8 cellular contexts compared by ENCODE assay signal in the genomic region with DNA sequence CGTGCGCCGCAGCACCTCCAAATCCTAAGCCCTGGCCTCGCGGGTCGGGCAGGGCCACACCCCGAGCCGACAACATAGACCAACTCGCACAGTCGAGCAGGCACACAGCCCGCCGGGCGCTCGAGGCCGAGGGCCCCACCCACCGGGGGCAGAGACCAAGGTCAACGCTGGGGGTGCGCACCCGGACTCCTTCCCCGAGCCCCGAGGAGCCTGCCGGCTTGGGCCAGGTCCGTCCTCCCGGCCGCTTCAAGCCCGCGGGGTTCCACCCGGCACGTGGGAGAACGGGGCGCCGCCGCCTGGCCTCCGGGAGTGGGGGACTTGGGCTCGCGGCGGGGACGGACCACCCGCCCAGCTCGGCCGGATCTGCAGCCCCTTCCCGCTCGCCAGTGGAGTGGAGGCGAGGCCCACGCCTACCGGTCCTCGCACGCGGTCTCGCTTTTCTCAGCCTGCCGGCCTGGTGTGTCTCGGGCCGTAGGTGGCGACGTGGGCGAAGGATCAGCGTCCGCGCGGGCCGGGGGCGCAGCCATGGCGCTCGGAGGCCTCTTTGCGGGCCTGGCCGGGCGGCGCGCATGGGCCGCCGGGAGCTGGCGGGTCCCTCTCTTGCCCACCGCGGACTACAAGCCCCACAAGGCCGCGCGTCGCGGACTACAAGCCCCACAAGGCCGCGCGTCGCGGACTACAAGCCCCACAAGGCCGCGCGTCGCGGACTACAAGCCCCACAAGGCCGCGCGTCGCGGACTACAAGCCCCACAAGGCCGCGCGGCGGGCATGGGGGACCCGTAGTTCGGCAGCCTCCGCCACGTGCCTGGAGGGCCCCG. TPM values are rescaled to one million over a fixed set of nuclear protein-coding genes. Genes with fewer than 3 reads are reported as not detected.
A peak's percentile ranks its signal among the peaks of the same experiment; 100 is the strongest.
DNase-seq lines count a peak whose midpoint lies in the region; ATAC-seq and TF ChIP-seq lines count a peak whose summit lies in the region.

A gene (minus strand): TSS at position 571 of the 818 bp plus-strand sequence. CDS start 44 bp downstream, at position 527.

- peak within 1 kb of the TSS; percentile 58 for H2BK12ac ChIP-seq in neuronal stem cell (ENCODE audit: low read length)

- H3K79me1 ChIP-seq in neuronal stem cell (ENCODE audit: low read depth, low read length), result peaks cover 31% of the 10 kb centered on the region

- peaks cover 63% of the 10 kb centered on the region for H3K36me3 ChIP-seq in DND-41 (ENCODE audit: insufficient read depth, low read length)
- H3K36me3 ChIP-seq in neuronal stem cell (replicated peaks in 1 of 2; ENCODE audit: control insufficient read depth in 2 of 2, insufficient read depth in 2 of 2, low read length in 2 of 2), result peaks cover 14 to 39% of the 10 kb centered on the region in 2 donors

- H3K9me3 Mint-ChIP-seq in IgD-negative memory B cell, result no peaks in the 10 kb centered on the region

- no CpG with 5 or more reads among the region's 103 CpGs for WGBS in neuronal stem cell (ENCODE audit: extremely low coverage in 2 of 2, insufficient read length in 2 of 2, insufficient replicate concordance in 1 of 2), 2 donors

- peak within 1 kb of the TSS; percentile 97 for H3K23ac ChIP-seq in neuronal stem cell (ENCODE audit: low read depth, low read length, poor library complexity)

- H2BK15ac ChIP-seq in neuronal stem cell (ENCODE audit: low read length), result peak within 1 kb of the TSS; percentile 84

- H3K4me3 Mint-ChIP-seq in IgD-negative memory B cell, result peak within 1 kb of the TSS; percentile 87 to 96 (median 94)

- H2BK120ac ChIP-seq in neuronal stem cell (ENCODE audit: low read depth, low read length), result no peak within 1 kb of the TSS

- peak within 1 kb of the TSS; percentile 89 for H3K4ac ChIP-seq in neuronal stem cell (ENCODE audit: low read length)

- H2BK5ac ChIP-seq in neuronal stem cell (ENCODE audit: low read length), result peak within 1 kb of the TSS; percentile 97

- H3K4me1 Mint-ChIP-seq in IgD-negative memory B cell, result peaks cover 12 to 26% (median 21%) of the 10 kb centered on the region in 3 donors

- H4K20me1 ChIP-seq in DND-41 (ENCODE audit: insufficient read depth, low read length), result peaks cover 64% of the 10 kb centered on the region

- H4K91ac ChIP-seq in neuronal stem cell (ENCODE audit: low read depth, low read length, poor library complexity), result no peak within 1 kb of the TSS

- H3K27ac ChIP-seq in DND-41 (ENCODE audit: low read length) (peak within 1 kb of the TSS; percentile 89), foreskin keratinocyte (peak within 1 kb of the TSS; percentile 50), neuronal stem cell (replicated peaks; ENCODE audit: low read length) (peak within 1 kb of the TSS; percentile 15)

- H3K27me3 Mint-ChIP-seq in IgD-negative memory B cell, result no peaks in the 10 kb centered on the region

- peak within 1 kb of the TSS; percentile 48 for H4K8ac ChIP-seq in neuronal stem cell (ENCODE audit: low read depth, low read length)

- H2AK5ac ChIP-seq in neuronal stem cell (ENCODE audit: low read depth, low read length), result peak within 1 kb of the TSS; percentile 99

- no peaks in the 10 kb centered on the region for H3K36me3 Mint-ChIP-seq in IgD-negative memory B cell

- H2AFZ ChIP-seq in DND-41 (ENCODE audit: low read depth, low read length) (peak within 1 kb of the TSS; percentile 96), neuronal stem cell (ENCODE audit: low read length) (peak within 1 kb of the TSS; percentile 95)

- peaks cover 50% of the 10 kb centered on the region for H3K79me2 ChIP-seq in DND-41 (ENCODE audit: insufficient read depth, low read length)

- peaks cover 29% of the 10 kb centered on the region for H3K4me1 ChIP-seq in DND-41 (ENCODE audit: insufficient read depth, low read length)
- H3K4me1 ChIP-seq in foreskin keratinocyte, result peaks cover 3% of the 10 kb centered on the region
- peaks cover 24 to 27% of the 10 kb centered on the region in 2 donors for H3K4me1 ChIP-seq in neuronal stem cell (ENCODE audit: control insufficient read depth in 2 of 2, insufficient read depth in 1 of 2, low read depth in 1 of 2, low read length in 2 of 2)

- H3K9ac ChIP-seq in DND-41 (ENCODE audit: low read depth, low read length) (peak within 1 kb of the TSS; percentile 99), neuronal stem cell (ENCODE audit: low read depth, low read length, poor library complexity) (peak within 1 kb of the TSS; percentile 100)

- peak; percentile 90 for DNase-seq in DND-41
- peak; percentile 82 for DNase-seq in SHP77 treated with DMSO at 0.1 percent for 48 hours (lab: John Stamatoyannopoulos, UW)
- DNase-seq in activated naive CD4-positive, alpha-beta T cell (lab: John Stamatoyannopoulos, UW), result peak; percentile 59 to 88 (median 70)
- peak; percentile 63 to 66 for DNase-seq in foreskin keratinocyte
- peak; percentile 87 for DNase-seq in neuronal stem cell (ENCODE audit: low spot score)

- H3K4me3 ChIP-seq in DND-41 (ENCODE audit: low read depth in 1 of 2, low read length in 2 of 2) (peak within 1 kb of the TSS; percentile 78 to 97), neuronal stem cell (ENCODE audit: low read length in 2 of 2) (peak within 1 kb of the TSS; percentile 85 to 96)

- H3K27ac Mint-ChIP-seq in IgD-negative memory B cell, result peak within 1 kb of the TSS; percentile 74 to 97 (median 94)

- no peaks in the 10 kb centered on the region for H3K27me3 ChIP-seq in DND-41 (ENCODE audit: insufficient read depth, low read length, poor library complexity)
- no peaks in the 10 kb centered on the region for H3K27me3 ChIP-seq in foreskin keratinocyte
- no peaks in the 10 kb centered on the region for H3K27me3 ChIP-seq in neuronal stem cell (ENCODE audit: control insufficient read depth in 3 of 3, insufficient read depth in 3 of 3, low read depth in 1 of 3, low read length in 3 of 3)

- H3K14ac ChIP-seq in neuronal stem cell (ENCODE audit: low read length), result peak within 1 kb of the TSS; percentile 97

- peak within 1 kb of the TSS; percentile 96 for H3K4me2 ChIP-seq in DND-41 (ENCODE audit: insufficient read depth, low read length)
- peak within 1 kb of the TSS; percentile 83 for H3K4me2 ChIP-seq in neuronal stem cell (ENCODE audit: insufficient read depth, low read length, poor library complexity, severe bottlenecking)

- ATAC-seq in DND-41 (ENCODE audit: insufficient read depth, low read depth), result peak; percentile 89
- ATAC-seq in GM21529 (IDR thresholded peaks at IDR 0.05; ENCODE audit: unreplicated experiment), result peak; percentile 74
- peak; percentile 71 for ATAC-seq in foreskin keratinocyte

- H3K9me3 ChIP-seq in DND-41 (ENCODE audit: insufficient read depth, low read length, severe bottlenecking), result no peaks in the 10 kb centered on the region
- no peaks in the 10 kb centered on the region for H3K9me3 ChIP-seq in neuronal stem cell (replicated peaks in 1 of 2; ENCODE audit: control insufficient read depth in 2 of 2, insufficient read depth in 1 of 2, low read depth in 1 of 2, low read length in 2 of 2)

- TF ChIP-seq CTCF in DND-41 (IDR thresholded peaks at IDR 0.05; ENCODE audit: borderline replicate concordance, extremely low read depth, low read length, poor library complexity, severe bottlenecking) (no peak), foreskin keratinocyte (conservative IDR thresholded peaks at IDR 0.05) (no peak), subcutaneous adipose tissue (IDR thresholded peaks at IDR 0.05; ENCODE audit: low read depth) (no peak)

- H3K18ac ChIP-seq in neuronal stem cell (ENCODE audit: low read length), result peak within 1 kb of the TSS; percentile 99

RNA-seq across cellular contexts. Expression of the gene that starts here (rescaled TPM):
- 67.9 TPM for polyA plus RNA-seq in IgD-negative memory B cell
- 24.9 and 28.2 TPM in 2 replicates for total RNA-seq in foreskin keratinocyte
- polyA plus RNA-seq in foreskin keratinocyte, result 30.2 and 30.5 TPM in 2 replicates
- 17.0 TPM for polyA plus RNA-seq in neuronal stem cell (2013, experiment 1 of 2)
- 15.6 TPM for polyA plus RNA-seq in neuronal stem cell (2013, experiment 2 of 2)
- total RNA-seq in subcutaneous adipose tissue, result 10 to 100 TPM; 24.4 to 47.7 (median 27.1) TPM

Comparison
In these comparisons a context has a peak if more than half of its experiments do, and no peak if none do; other contexts are left out.
1. Peak in every context shown above with its lines: DNase-seq, ATAC-seq, H3K4me3 ChIP-seq and H3K27ac ChIP-seq.
2. H3K27ac ChIP-seq: peak in every context shown above with its lines; median percentile 89 in DND-41; 50 in foreskin keratinocyte; 15 in neuronal stem cell.